In the genomic region with DNA sequence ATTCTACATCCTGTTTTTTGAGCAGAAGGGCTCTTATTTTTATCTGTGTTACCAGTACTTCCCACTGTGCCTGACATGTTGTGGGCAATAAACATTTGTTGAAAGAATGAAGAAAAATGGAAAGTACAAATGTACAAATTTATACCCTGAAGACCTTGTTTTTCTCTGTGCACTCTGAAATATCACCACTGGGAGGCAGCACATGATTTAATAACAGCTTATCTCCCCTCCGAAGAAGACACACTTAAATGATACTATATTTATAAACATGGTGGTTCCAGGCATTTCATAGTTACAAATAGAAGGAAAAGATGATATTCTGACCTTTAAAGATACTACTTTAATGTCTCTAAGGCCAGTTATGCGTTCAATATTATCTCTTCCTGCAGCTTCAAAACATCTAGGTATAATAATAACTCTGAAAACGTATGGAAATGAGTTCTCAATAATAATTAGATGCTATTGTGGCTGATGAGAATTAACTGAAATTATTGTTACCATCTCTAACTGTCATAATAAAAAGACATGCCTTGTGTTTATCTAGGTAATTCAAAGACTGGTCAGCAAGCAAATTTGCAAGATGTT, we compare ENCODE assay signal across 8 cellular contexts. TPM values are rescaled to one million over a fixed set of nuclear protein-coding genes. Genes with fewer than 3 reads are reported as not detected.
DNase-seq lines count a peak whose midpoint lies in the region; ATAC-seq, FAIRE-seq and TF ChIP-seq lines count a peak whose summit lies in the region.

No MANE protein-coding gene starts in this region.

- intact Hi-C loops in GM12878 (cut with micrococcal nuclease; ENCODE audit: unreplicated experiment): loop anchor here (2.0 to 5.0 kb wide), 5 partner anchors 162 to 737 kb away; no protein-coding TSS in a partner anchor

- CTCF ChIA-PET in GM12878 (lab: Yijun Ruan, JAX): interaction anchor here (0.7 to 3.2 kb wide), 17 partner anchors 8 to 736 kb away, joined by 3 to 50 read pairs (median 5); no protein-coding TSS in a partner anchor

- POLR2A ChIA-PET in GM12878 (lab: Charles Lee): no interaction called here

- H2AFZ ChIP-seq in Loucy (ENCODE audit: low read length) (0 out of 2 replicates have a peak overlapping the region, but pooled peaks have one; percentile 23), GM12878 (ENCODE audit: control insufficient read depth, low read depth, low read length) (no peak overlapping the region)

- H3K9ac ChIP-seq in Loucy (ENCODE audit: low read depth, low read length, poor library complexity, severe bottlenecking) (no peak overlapping the region), GM12878 (ENCODE audit: control insufficient read depth, insufficient read depth, low read length) (no peak overlapping the region)

- H3K4me3 ChIP-seq in Loucy (ENCODE audit: low read length, poor library complexity, severe bottlenecking): no peak overlapping the region
- H3K4me3 ChIP-seq in GM12878: no peak overlapping the region

- no peaks in the 10 kb centered on the region; the same call in 1 of the 2 replicates for H3F3A ChIP-seq in Loucy (ENCODE audit: low read depth)

- SMC1A ChIA-PET in GM12878 (lab: Charles Lee; ENCODE audit: uncharacterized antibody, unreplicated experiment): interaction anchor here (0.7 to 2.8 kb wide), 8 partner anchors 11 to 445 kb away, joined by 3 to 29 read pairs (median 4); no protein-coding TSS in a partner anchor

- WGBS in GM12878 (ENCODE audit: insufficient coverage, insufficient replicate concordance, low lambda C conversion rate, missing lambda C conversion rate): 3% methylated on average over 3 of the region's 3 CpGs

- no peaks in the 10 kb centered on the region for H3K9me2 ChIP-seq in Loucy (replicated peaks; ENCODE audit: low read depth, low read length)

- TF ChIP-seq CTCF in Loucy (conservative IDR thresholded peaks at IDR 0.05; ENCODE audit: low read length) (peak; percentile 96), GM12878 (IDR thresholded peaks at IDR 0.05 in 2 of 3, conservative IDR thresholded peaks at IDR 0.05 in 1 of 3; ENCODE audit: control insufficient read depth in 2 of 3, extremely low read depth in 1 of 3, insufficient read depth in 1 of 3, low read depth in 3 of 3, low read length in 3 of 3) (peak; percentile 50 to 75 (median 69))

- RAD21 ChIA-PET in GM12878 (lab: Charles Lee; ENCODE audit: unreplicated experiment): interaction anchor here (0.8 to 3.9 kb wide), 7 partner anchors 24 to 736 kb away, joined by 3 to 26 read pairs (median 5); no protein-coding TSS in a partner anchor

- H3K4me2 ChIP-seq in Loucy (ENCODE audit: low read depth, low read length, poor library complexity, severe bottlenecking): no peak overlapping the region
- H3K4me2 ChIP-seq in GM12878 (ENCODE audit: control insufficient read depth, insufficient read depth): no peak overlapping the region

- BruUV-seq in GM12878 (replicated peaks; lab: Mats Ljungman, UMichigan): no TSS peak

- peak; percentile 60 for DNase-seq in DMS114 treated with DMSO at 0.1 percent for 48 hours (lab: John Stamatoyannopoulos, UW; ENCODE audit: unreplicated experiment)
- DNase-seq in GM12878 (ENCODE audit: low read depth, low spot score): no peak
- DNase-seq in stimulated activated CD4-positive, alpha-beta T cell treated with anti-CD3 and anti-CD28 coated beads, Interleukin-4, amount 100 ng/mL, for 1 hour: peak; percentile 28

- H4K20me1 ChIP-seq in Loucy (ENCODE audit: insufficient read depth, low read length, poor library complexity, severe bottlenecking): no peaks in the 10 kb centered on the region
- no peaks in the 10 kb centered on the region for H4K20me1 ChIP-seq in GM12878 (ENCODE audit: control insufficient read depth, insufficient read depth)

- H3K79me2 ChIP-seq in Loucy (ENCODE audit: insufficient read depth, low read length) (no peaks in the 10 kb centered on the region), GM12878 (ENCODE audit: control insufficient read depth, insufficient read depth, low read length) (no peaks in the 10 kb centered on the region)

- TF ChIP-seq EP300 in GM12878 (IDR thresholded peaks at IDR 0.05; ENCODE audit: borderline replicate concordance in 1 of 2, control insufficient read depth in 1 of 2, low read depth in 2 of 2, low read length in 2 of 2): no peak

- in situ Hi-C loops in GM12878 (cut with MboI): loop anchor here (5.0 to 25.0 kb wide), 2 partner anchors 382 to 722 kb away; no protein-coding TSS in a partner anchor

- TF ChIP-seq POLR2A in GM12878 (IDR thresholded peaks at IDR 0.05; ENCODE audit: low read depth, low read length): no peak

- peak; percentile 55 for ATAC-seq in GM21528 (IDR thresholded peaks at IDR 0.05; ENCODE audit: low FRiP score, unreplicated experiment)
- ATAC-seq in SK-N-SH treated with all-trans-retinoic acid at 6 μM for 48 hours: peak; percentile 90
- peak; percentile 80 for ATAC-seq in GM12878
- no peak for ATAC-seq in HG02840 (IDR thresholded peaks at IDR 0.05; ENCODE audit: low FRiP score, unreplicated experiment)

- peak; percentile 13 for FAIRE-seq in GM12878 (lab: Jason Lieb, UNC)
- FAIRE-seq in islet of Langerhans (lab: Jason Lieb, UNC): peak; percentile 97

- H3K27ac ChIP-seq in GM12878 (ENCODE audit: control insufficient read depth, insufficient read depth): no peak overlapping the region

- no peaks in the 10 kb centered on the region for H3K9me3 ChIP-seq in Loucy (ENCODE audit: insufficient read depth, low read depth, low read length)
- no peaks in the 10 kb centered on the region for H3K9me3 ChIP-seq in GM12878 (replicated peaks; ENCODE audit: control insufficient read depth, insufficient read depth, low read length)

- no peaks in the 10 kb centered on the region for H3K36me3 ChIP-seq in Loucy (ENCODE audit: insufficient read depth, low read length)
- H3K36me3 ChIP-seq in GM12878 (ENCODE audit: control insufficient read depth in 2 of 2, insufficient read depth in 2 of 2, low read length in 1 of 2): no peaks in the 10 kb centered on the region

- TF ChIP-seq RAD21 in GM12878 (IDR thresholded peaks at IDR 0.05; ENCODE audit: insufficient read depth, low read depth, low read length): peak; percentile 85

- H3K4me1 ChIP-seq in Loucy (ENCODE audit: insufficient read depth, low read length, poor library complexity, severe bottlenecking): peaks cover 19% of the 10 kb centered on the region
- H3K4me1 ChIP-seq in GM12878 (ENCODE audit: control insufficient read depth, insufficient read depth, low read length): no peaks in the 10 kb centered on the region

- H3K27me3 ChIP-seq in Loucy (ENCODE audit: insufficient read depth, low read length, poor library complexity, severe bottlenecking): no peaks in the 10 kb centered on the region
- H3K27me3 ChIP-seq in GM12878 (replicated peaks in 1 of 2; ENCODE audit: control insufficient read depth in 2 of 2, insufficient read depth in 2 of 2, low read length in 1 of 2): no peaks in the 10 kb centered on the region

TF ChIP-seq in SK-N-SH treated with all-trans-retinoic acid at 6 μM for 48 hours, 23 proteins besides CTCF, POLR2A, EP300 and RAD21 (continues in another document):
- no peak for TF ChIP-seq ZC3H10 (CRISPR knock-in tag; IDR thresholded peaks at IDR 0.05)
- TF ChIP-seq BACH2 (CRISPR knock-in tag; IDR thresholded peaks at IDR 0.05; ENCODE audit: borderline replicate concordance): no peak
- no peak for TF ChIP-seq ARNTL (CRISPR knock-in tag; IDR thresholded peaks at IDR 0.05; ENCODE audit: borderline replicate concordance, low read depth)
- no peak for TF ChIP-seq ZNF565 (CRISPR knock-in tag; conservative IDR thresholded peaks at IDR 0.05; ENCODE audit: low read depth)
- TF ChIP-seq ZNF8 (CRISPR knock-in tag; IDR thresholded peaks at IDR 0.05): no peak

TF ChIP-seq in GM12878, 131 proteins besides CTCF, POLR2A, EP300 and RAD21:
- TF ChIP-seq RFX5 (IDR thresholded peaks at IDR 0.05; ENCODE audit: low read depth, low read length): no peak
- no peak for TF ChIP-seq EGR1 (IDR thresholded peaks at IDR 0.05; ENCODE audit: borderline replicate concordance in 1 of 2, low read depth in 2 of 2, low read length in 2 of 2)
- peak; percentile 67; the same call in 1 of the 2 replicates for TF ChIP-seq SMC3 (IDR thresholded peaks at IDR 0.05; ENCODE audit: borderline replicate concordance, low read length)

RNA-seq across cellular contexts. Expression of a gene that starts 12.8 kb away (rescaled TPM):
- total RNA-seq in GM12878 (2013; cell fraction: nucleolus; rRNA removed): not detected in 2 replicates
- total RNA-seq in GM12878 (2014; rRNA removed) (not detected in 2 replicates), GM12878 (2014; rRNA removed; fragmentation: Illumina TruSeq; extraction: Trizol) (not detected in 2 replicates), GM12878 (2021) (not detected in 2 replicates)
- not detected for polyA plus RNA-seq in GM12878 (2011; ENCODE audit: low read depth)
- polyA plus RNA-seq in GM12878 (2011; rRNA removed) (not detected in 2 replicates), GM12878 (2014; fragmentation: Illumina TruSeq; extraction: Trizol) (not detected in 2 replicates), GM12878 (2014; fragmentation: Nextera tagmentation; extraction: Ambion mirVana) (not detected), GM12878 (2014; rRNA removed) (not detected in 2 replicates), GM12878 (2016; fragmentation: Nextera tagmentation; extraction: Ambion mirVana) (not detected)
- not detected in 2 replicates for polyA plus RNA-seq in GM12878 (2011; cell fraction: cytosol; rRNA removed)
- polyA plus RNA-seq in GM12878 (2011; cell fraction: nucleus; rRNA removed): not detected in 2 replicates
- not detected in 2 replicates for polyA plus RNA-seq in GM12878 (2012)
- polyA minus RNA-seq in GM12878 (2011; rRNA and poly(A)+ RNA removed): not detected in 2 replicates
- polyA minus RNA-seq in GM12878 (2011; cell fraction: cytosol; rRNA and poly(A)+ RNA removed): not detected in 2 replicates
- polyA minus RNA-seq in GM12878 (2011; cell fraction: nucleus; rRNA and poly(A)+ RNA removed): not detected in 2 replicates

RNA-seq across cellular contexts. Expression of a gene that starts 36.0 kb away (rescaled TPM):
- not detected in 2 replicates for total RNA-seq in GM12878 (2013; cell fraction: nucleolus; rRNA removed)
- total RNA-seq in GM12878 (2014; rRNA removed): not detected in 2 replicates
- total RNA-seq in GM12878 (2014; rRNA removed; fragmentation: Illumina TruSeq; extraction: Trizol): not detected in 2 replicates
- total RNA-seq in GM12878 (2021): not detected in 2 replicates
- not detected for polyA plus RNA-seq in GM12878 (2011; ENCODE audit: low read depth)
- polyA plus RNA-seq in GM12878 (2011; rRNA removed): not detected in 2 replicates
- polyA plus RNA-seq in GM12878 (2011; cell fraction: cytosol; rRNA removed): not detected in 2 replicates
- not detected in 2 replicates for polyA plus RNA-seq in GM12878 (2011; cell fraction: nucleus; rRNA removed)
- not detected in 2 replicates for polyA plus RNA-seq in GM12878 (2012)
- polyA plus RNA-seq in GM12878 (2014; fragmentation: Illumina TruSeq; extraction: Trizol): not detected in 2 replicates
- under 1 TPM; 0.09 to 0.14 TPM for polyA plus RNA-seq in GM12878 (2014; fragmentation: Nextera tagmentation; extraction: Ambion mirVana)
- polyA plus RNA-seq in GM12878 (2014; rRNA removed): not detected in 2 replicates
- not detected for polyA plus RNA-seq in GM12878 (2016; fragmentation: Nextera tagmentation; extraction: Ambion mirVana)
- not detected in 2 replicates for polyA minus RNA-seq in GM12878 (2011; rRNA and poly(A)+ RNA removed)
- not detected in 2 replicates for polyA minus RNA-seq in GM12878 (2011; cell fraction: cytosol; rRNA and poly(A)+ RNA removed)
- polyA minus RNA-seq in GM12878 (2011; cell fraction: nucleus; rRNA and poly(A)+ RNA removed): not detected in 2 replicates
